In the genomic region with DNA sequence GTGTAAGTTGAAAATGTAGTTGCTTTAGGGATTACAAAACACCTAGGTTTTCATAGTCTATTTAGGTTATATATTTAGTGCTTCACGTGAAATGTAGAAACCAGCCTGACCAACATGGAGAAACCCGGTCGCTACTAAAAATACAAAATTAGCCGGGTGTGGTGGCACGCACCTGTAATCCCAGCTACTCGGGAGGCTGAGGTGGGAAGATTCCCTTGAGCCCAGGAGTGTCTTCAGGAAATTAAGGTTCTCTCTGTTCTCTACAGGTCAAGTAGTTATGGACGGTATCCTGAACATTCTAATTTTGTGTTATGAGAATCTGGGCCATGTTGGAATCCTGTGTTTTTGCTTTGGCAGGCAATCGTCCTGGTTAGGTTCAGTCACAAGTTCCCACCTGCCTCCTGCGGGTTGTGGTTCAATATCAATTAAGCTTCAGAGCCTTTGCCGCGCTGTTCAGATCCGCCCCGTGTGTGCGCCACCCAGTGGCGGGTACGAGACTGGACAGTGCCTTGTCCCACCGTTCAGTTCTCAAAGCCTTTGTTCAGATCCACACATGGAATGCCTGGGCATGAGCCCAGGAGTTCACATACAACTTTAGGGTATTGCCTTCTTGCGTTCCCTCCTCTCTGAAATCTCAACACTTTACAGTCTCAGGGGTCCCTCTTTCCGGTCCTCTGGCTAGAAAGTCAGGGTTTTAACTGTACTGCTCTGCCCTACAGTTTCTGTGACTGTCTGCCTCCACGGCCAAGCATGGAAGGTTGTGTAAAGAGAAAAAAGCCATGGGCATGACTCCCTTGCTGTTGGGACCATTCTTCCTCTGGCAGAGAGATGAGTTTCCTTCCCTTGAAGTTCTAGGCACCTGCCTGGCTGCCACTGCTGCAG, we compare ENCODE assay signal across 9 cellular contexts. TPM values are rescaled to one million over a fixed set of nuclear protein-coding genes. Genes with fewer than 3 reads are reported as not detected.
DNase-seq lines count a peak whose midpoint lies in the region; ATAC-seq, FAIRE-seq and TF ChIP-seq lines count a peak whose summit lies in the region.
"Had no signal": no experiment of that assay in that cellular context is flagged by ENCODE, and none has a peak within 500 bp of the region (broad histone marks: within the 10 kb centered on the region; RNA-seq: fewer than 3 reads in every experiment).

No MANE protein-coding gene starts in this region.

- H3K27ac Mint-ChIP-seq in activated B cell treated with CpG ODN at 0.5 μM for 24 hours = no peak overlapping the region

- no peak overlapping the region for H3K4me3 Mint-ChIP-seq in activated B cell treated with CpG ODN at 0.5 μM for 24 hours

- no peak overlapping the region for H3K27ac ChIP-seq in kidney (ENCODE audit: low read depth in 2 of 2, low read length in 2 of 2)

- H3K9me3 ChIP-seq in kidney (ENCODE audit: control insufficient read depth in 1 of 2, low read length in 2 of 2) = no peaks in the 10 kb centered on the region

- FAIRE-seq in bronchial epithelial cell (lab: Jason Lieb, UNC) (no peak), kidney (lab: Jason Lieb, UNC) (no peak)
- FAIRE-seq: colon had no signal

- POLR2A ChIA-PET in activated B cell treated with CpG ODN at 0.5 μM for 24 hours (lab: Charles Lee) = no interaction called here

- H3K36me3 ChIP-seq in bronchial epithelial cell (ENCODE audit: control insufficient read depth, insufficient read depth, low read length) (no peaks in the 10 kb centered on the region), kidney (ENCODE audit: control insufficient read depth in 1 of 2, insufficient read depth in 2 of 2, low read length in 2 of 2) (peaks cover 0 to 1% of the 10 kb centered on the region in 2 donors)

- intact Hi-C loops in activated B cell treated with CpG ODN at 0.5 μM for 24 hours (cut with micrococcal nuclease) (loop anchor here (2.0 to 5.0 kb wide), 4 partner anchors 125 to 726 kb away; no protein-coding TSS in a partner anchor), kidney (cut with DNase I) (no loop called here)

- H3K36me3 Mint-ChIP-seq in activated B cell treated with CpG ODN at 0.5 μM for 24 hours (ENCODE audit: low read depth) = peaks cover 4% of the 10 kb centered on the region

- no peak overlapping the region for H3K9ac ChIP-seq in kidney (ENCODE audit: low read length in 2 of 2)

- peaks cover 11% of the 10 kb centered on the region for H3K27me3 Mint-ChIP-seq in activated B cell treated with CpG ODN at 0.5 μM for 24 hours

- CTCF ChIA-PET in activated B cell treated with CpG ODN at 0.5 μM for 24 hours (lab: Charles Lee) = interaction anchor here (0.9 to 3.3 kb wide), 11 partner anchors 10 to 514 kb away, joined by 3 to 22 read pairs (median 5); a partner anchor contains a TSS

- H3K4me1 Mint-ChIP-seq in activated B cell treated with CpG ODN at 0.5 μM for 24 hours = peaks cover 4% of the 10 kb centered on the region

- ATAC-seq in HG02678 (IDR thresholded peaks at IDR 0.05; ENCODE audit: unreplicated experiment) (peak; percentile 61), activated B cell treated with CpG ODN at 0.5 μM for 24 hours (ENCODE audit: low read depth) (peak; percentile 94), GM21526 (IDR thresholded peaks at IDR 0.05; ENCODE audit: low FRiP score, unreplicated experiment) (no peak)

- no peak overlapping the region for H3K4me3 ChIP-seq in bronchial epithelial cell (ENCODE audit: low read depth, low read length)
- no peak overlapping the region for H3K4me3 ChIP-seq in kidney (ENCODE audit: low read length in 2 of 2)

- DNase-seq in EH (ENCODE audit: low read depth) (peak; percentile 71), NCI-H2196 treated with DMSO at 0.1 percent for 48 hours (lab: John Stamatoyannopoulos, UW; ENCODE audit: unreplicated experiment) (peak; percentile 69), activated B cell treated with CpG ODN at 0.5 μM for 24 hours (peak; percentile 56), bronchial epithelial cell (ENCODE audit: low read depth) (peak; percentile 65), kidney (peak; percentile 82)
- peak; percentile 33 to 57 (median 50) for DNase-seq in stimulated activated CD4-positive, alpha-beta T cell treated with anti-CD3 and anti-CD28 coated beads, Interleukin-1b, Interleukin-23, amount 100 ng/mL, for 24 hours (ENCODE audit: low read depth in 4 of 4, low spot score in 1 of 4)

- no peaks in the 10 kb centered on the region for H3K27me3 ChIP-seq in bronchial epithelial cell (ENCODE audit: control insufficient read depth, insufficient read depth, low read length)

- no peak for TF ChIP-seq CTCF in activated B cell treated with CpG ODN at 0.5 μM for 24 hours (IDR thresholded peaks at IDR 0.05)
- TF ChIP-seq CTCF in bronchial epithelial cell (IDR thresholded peaks at IDR 0.05; ENCODE audit: insufficient read depth, low read length, severe bottlenecking) = peak; percentile 98
- peak; percentile 66 for TF ChIP-seq CTCF in kidney (IDR thresholded peaks at IDR 0.05; ENCODE audit: borderline replicate concordance, extremely low read depth, insufficient read depth)

- no peaks in the 10 kb centered on the region for H3K9me3 Mint-ChIP-seq in activated B cell treated with CpG ODN at 0.5 μM for 24 hours

- H3K4me1 ChIP-seq in kidney (ENCODE audit: control insufficient read depth in 1 of 2, insufficient read depth in 1 of 2, low read depth in 1 of 2, low read length in 2 of 2) = peaks cover 0 to 2% of the 10 kb centered on the region in 2 donors

RNA-seq across cellular contexts. Expression of a gene that starts 41.7 kb away (rescaled TPM):
- total RNA-seq in activated B cell treated with CpG ODN at 0.5 μM for 24 hours (18.2 and 22.3 TPM in 2 replicates), bronchial epithelial cell (11.1 and 14.2 TPM in 2 replicates), kidney (27.6 TPM)
- 4.4 TPM for polyA plus RNA-seq in kidney (ENCODE audit: insufficient read depth, low read depth, low replicate concordance)
